Comparison of ENCODE assay signal across 8 cellular contexts in genomic region chr7:26291699-26292538, GRCh38. TPM values are rescaled to one million over a fixed set of nuclear protein-coding genes. Genes with fewer than 3 reads are reported as not detected.
DNase-seq lines count a peak whose midpoint lies in the region; ATAC-seq, FAIRE-seq and TF ChIP-seq lines count a peak whose summit lies in the region.

SNX10 (plus strand) TSS chr7:26291862; CDS start chr7:26346443, 54,581 bp downstream.

- peak; percentile 63; the same call in 1 of the 2 replicates for TF ChIP-seq POLR2A in GM12892 (IDR thresholded peaks at IDR 0.05; ENCODE audit: low read depth, low read length)

- H3K27me3 ChIP-seq in bronchial epithelial cell (ENCODE audit: control insufficient read depth, insufficient read depth, low read length) (no peaks in the 10 kb centered on the region), left lung (no peaks in the 10 kb centered on the region)

- peak; percentile 59 for DNase-seq in GM12892 (ENCODE audit: insufficient read length)
- peak; percentile 79 for DNase-seq in NCI-H146 (lab: John Stamatoyannopoulos, UW)
- DNase-seq in bronchial epithelial cell (ENCODE audit: low read depth): peak; percentile 39
- DNase-seq in left lung: peak; percentile 79 to 94
- peak; percentile 69 for DNase-seq in stimulated activated CD4-positive, alpha-beta T cell treated with anti-CD3 and anti-CD28 coated beads, Interleukin-4, amount 100 ng/mL, for 1 hour

- H3K4me1 ChIP-seq in left lung: peaks cover 0 to 42% of the 10 kb centered on the region in 2 donors

- no peaks in the 10 kb centered on the region for H3K9me3 ChIP-seq in left lung

- H3K36me3 ChIP-seq in bronchial epithelial cell (ENCODE audit: control insufficient read depth, insufficient read depth, low read length) (no peaks in the 10 kb centered on the region), left lung (no peaks in the 10 kb centered on the region)

- peak within 1 kb of the TSS; percentile 52 for H3K4me3 ChIP-seq in bronchial epithelial cell (ENCODE audit: low read depth, low read length)
- H3K4me3 ChIP-seq in left lung: peak within 1 kb of the TSS; percentile 47 to 55

- FAIRE-seq in GM12892 (lab: Jason Lieb, UNC) (peak; percentile 96), bronchial epithelial cell (lab: Jason Lieb, UNC) (no peak)

- TF ChIP-seq CTCF in VCaP (conservative IDR thresholded peaks at IDR 0.05) (peak; percentile 57), bronchial epithelial cell (IDR thresholded peaks at IDR 0.05; ENCODE audit: insufficient read depth, low read length, severe bottlenecking) (peak; percentile 37), left lung (IDR thresholded peaks at IDR 0.05) (no peak)

- peak; percentile 85 for ATAC-seq in HG02798 (IDR thresholded peaks at IDR 0.05; ENCODE audit: poor library complexity, unreplicated experiment)
- ATAC-seq in left lung: peak; percentile 88
- ATAC-seq in GM18870 (IDR thresholded peaks at IDR 0.05; ENCODE audit: unreplicated experiment): no peak

- intact Hi-C loops in left lung (cut with DNase I): no loop called here

- peak within 1 kb of the TSS; percentile 75 for H3K27ac ChIP-seq in VCaP
- peak within 1 kb of the TSS; percentile 39 to 86 for H3K27ac ChIP-seq in left lung

RNA-seq across cellular contexts. Expression of gene SNX10, which starts in this region (rescaled TPM):
- 34.0 TPM for polyA plus RNA-seq in GM12892 (2012; ENCODE audit: missing spikeins)
- total RNA-seq in bronchial epithelial cell (0.53 and 1.0 TPM in 2 replicates), left lung (10 to 100 TPM; 25.7 to 75.6 TPM)

Comparison
In these comparisons a context has a peak if more than half of its experiments do, and no peak if none do; other contexts are left out.
1. RNA of gene SNX10 (total RNA-seq): 25.7 to 75.6 TPM in left lung; 0.53 to 1.0 TPM in bronchial epithelial cell; every median in the first group is over 10 times any median in the second.
2. CTCF ChIP-seq: peak in VCaP (single experiment) and bronchial epithelial cell (single experiment); none in left lung (0 of 2).
3. Peak in every context shown above with its lines, with median percentiles within 50 percentile points of each other: DNase-seq.